Comparison of ENCODE assay signal across 11 cellular contexts in genomic region chr7:155467846-155468821, GRCh38. TPM values are rescaled to one million over a fixed set of nuclear protein-coding genes. Genes with fewer than 3 reads are reported as not detected.
DNase-seq lines count a peak whose midpoint lies in the region; ATAC-seq and TF ChIP-seq lines count a peak whose summit lies in the region.
"Had no signal": no experiment of that assay in that cellular context is flagged by ENCODE, and none has a peak within 500 bp of the region (broad histone marks: within the 10 kb centered on the region; RNA-seq: fewer than 3 reads in every experiment).

No MANE protein-coding gene starts in this region.

- DNase-seq in T47D (ENCODE audit: low read depth in 1 of 2, low spot score in 1 of 2) (peak; percentile 14 to 64), MCF 10A (ENCODE audit: unreplicated experiment) (no peak), left lung (peak; percentile 25 to 71), NCI-H128 (lab: John Stamatoyannopoulos, UW; ENCODE audit: unreplicated experiment) (no peak), SKM-1 (lab: John Stamatoyannopoulos, UW; ENCODE audit: unreplicated experiment) (no peak)
- DNase-seq: CD8-positive, alpha-beta memory T cell; ovary had no signal

- peaks cover 97 to 99% of the 10 kb centered on the region in 2 donors for H3K27me3 ChIP-seq in left lung

- no peaks in the 10 kb centered on the region for H3K36me3 Mint-ChIP-seq in MCF 10A (ENCODE audit: insufficient read depth, unreplicated experiment)
- H3K36me3 Mint-ChIP-seq in activated T-helper 17 cell treated with anti-CD3 and anti-CD28 coated beads, Interleukin-2, amount 50 U/mL, for 72 hours (ENCODE audit: low read depth): no peaks in the 10 kb centered on the region

- H3K4me3 ChIP-seq in left lung (no peak overlapping the region), urinary bladder (ENCODE audit: low read depth, low read length) (peak overlapping the region; percentile 7)
- H3K4me3 ChIP-seq: ovary had no signal

- H3K27me3 Mint-ChIP-seq in MCF 10A (ENCODE audit: insufficient read depth, unreplicated experiment): peaks cover 52% of the 10 kb centered on the region
- peaks cover 54% of the 10 kb centered on the region for H3K27me3 Mint-ChIP-seq in activated T-helper 17 cell treated with anti-CD3 and anti-CD28 coated beads, Interleukin-2, amount 50 U/mL, for 72 hours

- no peak for TF ChIP-seq CTCF in MCF 10A (IDR thresholded peaks at IDR 0.05; ENCODE audit: unreplicated experiment)
- no peak for TF ChIP-seq CTCF in left lung (IDR thresholded peaks at IDR 0.05)

- WGBS in urinary bladder: under 1% methylated on average over 70 of the region's 70 CpGs

- POLR2A ChIA-PET in MCF 10A (lab: Yijun Ruan, JAX): no interaction called here

- no peaks in the 10 kb centered on the region for H3K9me3 ChIP-seq in left lung
- H3K9me3 ChIP-seq: ovary had no signal

- BruUV-seq in MCF 10A (replicated peaks; lab: Mats Ljungman, UMichigan): no TSS peak

- in situ Hi-C loops in T47D (cut with HindIII; ENCODE audit: low pct_unique_long_range_greater_than_20kb, low sequenced_read_pairs): no loop called here

- intact Hi-C loops in MCF 10A (cut with micrococcal nuclease) (no loop called here), left lung (cut with DNase I) (no loop called here)

- H3K4me3 Mint-ChIP-seq in MCF 10A (ENCODE audit: unreplicated experiment): no peak overlapping the region
- H3K4me3 Mint-ChIP-seq in activated T-helper 17 cell treated with anti-CD3 and anti-CD28 coated beads, Interleukin-2, amount 50 U/mL, for 72 hours: peak overlapping the region; percentile 27

- H3K4me1 ChIP-seq in left lung: peaks cover 4 to 27% of the 10 kb centered on the region in 2 donors
- H3K4me1 ChIP-seq in urinary bladder (ENCODE audit: insufficient read depth): peaks cover 3% of the 10 kb centered on the region

- CTCF ChIA-PET in MCF 10A (lab: Yijun Ruan, JAX): interaction anchor here (0.8 kb wide), 1 partner anchor 90 kb away, joined by 3 read pairs; no protein-coding TSS in a partner anchor

- H3K9me3 Mint-ChIP-seq in MCF 10A (ENCODE audit: unreplicated experiment): no peaks in the 10 kb centered on the region
- no peaks in the 10 kb centered on the region for H3K9me3 Mint-ChIP-seq in activated T-helper 17 cell treated with anti-CD3 and anti-CD28 coated beads, Interleukin-2, amount 50 U/mL, for 72 hours
- H3K9me3 Mint-ChIP-seq: CD8-positive, alpha-beta memory T cell had no signal

- peaks cover 5% of the 10 kb centered on the region for H3K4me1 Mint-ChIP-seq in MCF 10A (ENCODE audit: insufficient read depth, unreplicated experiment)
- peaks cover 4% of the 10 kb centered on the region for H3K4me1 Mint-ChIP-seq in activated T-helper 17 cell treated with anti-CD3 and anti-CD28 coated beads, Interleukin-2, amount 50 U/mL, for 72 hours

- ATAC-seq in activated T-helper 17 cell treated with anti-CD3 and anti-CD28 coated beads, Interleukin-2, amount 50 U/mL, for 72 hours (replicated peaks): no peak
- peak; percentile 13 for ATAC-seq in left lung
- no peak for ATAC-seq in HG02571 (IDR thresholded peaks at IDR 0.05; ENCODE audit: unreplicated experiment)

- H3K36me3 ChIP-seq in left lung (no peaks in the 10 kb centered on the region), urinary bladder (ENCODE audit: insufficient read depth) (no peaks in the 10 kb centered on the region)
- H3K36me3 ChIP-seq: ovary had no signal

- no peak overlapping the region for H3K27ac Mint-ChIP-seq in MCF 10A (ENCODE audit: low read depth, unreplicated experiment)
- no peak overlapping the region for H3K27ac Mint-ChIP-seq in activated T-helper 17 cell treated with anti-CD3 and anti-CD28 coated beads, Interleukin-2, amount 50 U/mL, for 72 hours
- H3K27ac Mint-ChIP-seq: CD8-positive, alpha-beta memory T cell had no signal

- H3K27ac ChIP-seq in left lung (no peak overlapping the region), urinary bladder (ENCODE audit: low read depth) (no peak overlapping the region)
- H3K27ac ChIP-seq: epithelial cell of prostate, ovary had no signal

RNA-seq across cellular contexts. Expression of gene EN2, which starts 10.2 kb away (rescaled TPM):
- total RNA-seq in MCF 10A (2022) (not detected in 2 replicates), left lung (not detected), urinary bladder (not detected)
- not detected for total RNA-seq in activated T-helper 17 cell treated with anti-CD3 and anti-CD28 coated beads, Interleukin-2, amount 50 U/mL, for 72 hours
- 0.06 TPM for polyA plus RNA-seq in urinary bladder
- total RNA-seq: CD8-positive, alpha-beta memory T cell had no signal
- polyA plus RNA-seq: CD8-positive, alpha-beta memory T cell had no signal

Comparison
In these comparisons a context has a peak if more than half of its experiments do, and no peak if none do; other contexts are left out.
1. DNase-seq: peak in T47D (2 of 2) and left lung (2 of 2); none in MCF 10A (single experiment), NCI-H128 (single experiment) and SKM-1 (single experiment).